2 cellular contexts compared by ENCODE assay signal in genomic region chr1:178745260-178745659, GRCh38.
TF ChIP-seq lines count a peak whose summit lies in the region.

No MANE protein-coding gene starts in this region.

TF ChIP-seq in HepG2, 621 proteins besides CTCF, POLR2A, EP300 and RAD21 (continues in another document):
- TF ChIP-seq RNF2 (conservative IDR thresholded peaks at IDR 0.05; ENCODE audit: low read depth) (no peak), MIER3 (CRISPR knock-in tag; IDR thresholded peaks at IDR 0.05; ENCODE audit: borderline replicate concordance) (no peak), ZNF7 (CRISPR knock-in tag; IDR thresholded peaks at IDR 0.05) (no peak), FOXA3 (CRISPR knock-in tag; IDR thresholded peaks at IDR 0.05) (peak; percentile 35; the same call in 1 of the 2 replicates), JDP2 (CRISPR knock-in tag; IDR thresholded peaks at IDR 0.05; ENCODE audit: borderline replicate concordance) (no peak), ZIK1 (CRISPR knock-in tag; IDR thresholded peaks at IDR 0.05; ENCODE audit: borderline replicate concordance, low read depth) (no peak), CEBPG (CRISPR knock-in tag; IDR thresholded peaks at IDR 0.05) (peak; percentile 58), AHR (CRISPR knock-in tag; IDR thresholded peaks at IDR 0.05) (no peak), PTBP1 (IDR thresholded peaks at IDR 0.05; ENCODE audit: low read depth, low read length, poor library complexity, severe bottlenecking) (no peak), ARID3A (IDR thresholded peaks at IDR 0.05; ENCODE audit: low read depth, low read length) (peak; percentile 70; the same call in 1 of the 2 replicates), RARA (CRISPR knock-in tag; IDR thresholded peaks at IDR 0.05) (peak; percentile 50), SALL1 (CRISPR knock-in tag; IDR thresholded peaks at IDR 0.05) (0 out of 2 replicates have a peak, but pooled peaks have one; percentile 11), LRRFIP1 (CRISPR knock-in tag; conservative IDR thresholded peaks at IDR 0.05) (no peak), CEBPB (IDR thresholded peaks at IDR 0.05; ENCODE audit: borderline replicate concordance, low read depth, low read length) (peak; percentile 39; the same call in 1 of the 2 replicates), ZBTB44 (CRISPR knock-in tag; IDR thresholded peaks at IDR 0.05) (no peak), HOMEZ (CRISPR knock-in tag; IDR thresholded peaks at IDR 0.05; ENCODE audit: low read depth) (peak; percentile 41; the same call in 1 of the 2 replicates), GFI1 (CRISPR knock-in tag; IDR thresholded peaks at IDR 0.05; ENCODE audit: borderline replicate concordance) (peak; percentile 71), SIN3B (IDR thresholded peaks at IDR 0.05; ENCODE audit: low read length) (no peak), ISL2 (CRISPR knock-in tag; IDR thresholded peaks at IDR 0.05) (0 out of 2 replicates have a peak, but pooled peaks have one; percentile 21), DDIT3 (CRISPR knock-in tag; IDR thresholded peaks at IDR 0.05) (no peak), HNF4A (CRISPR knock-in tag; IDR thresholded peaks at IDR 0.05) (peak; percentile 76), SOX6 (IDR thresholded peaks at IDR 0.05) (no peak), SOX6 (CRISPR knock-in tag; IDR thresholded peaks at IDR 0.05) (peak; percentile 59; the same call in 1 of the 2 replicates), EHMT2 (IDR thresholded peaks at IDR 0.05; ENCODE audit: borderline replicate concordance, low read depth, low read length) (no peak), SAP130 (CRISPR knock-in tag; IDR thresholded peaks at IDR 0.05; ENCODE audit: low read depth) (0 out of 2 replicates have a peak, but pooled peaks have one; percentile 27), GABPA (IDR thresholded peaks at IDR 0.05; ENCODE audit: low read depth, low read length) (no peak), GABPA (CRISPR knock-in tag; IDR thresholded peaks at IDR 0.05; ENCODE audit: low read depth) (no peak), RXRB (CRISPR knock-in tag; IDR thresholded peaks at IDR 0.05; ENCODE audit: borderline replicate concordance) (0 out of 2 replicates have a peak, but pooled peaks have one; percentile 12)

TF ChIP-seq in SK-N-SH, 30 proteins besides CTCF, POLR2A, EP300 and RAD21:
- TF ChIP-seq RFX5 (IDR thresholded peaks at IDR 0.05; ENCODE audit: low read length) (no peak), RCOR1 (IDR thresholded peaks at IDR 0.05; ENCODE audit: low read length) (no peak), IRF3 (IDR thresholded peaks at IDR 0.05; ENCODE audit: low read depth, low read length) (no peak), MEF2A (IDR thresholded peaks at IDR 0.05; ENCODE audit: borderline replicate concordance, low read depth) (no peak), CHD2 (IDR thresholded peaks at IDR 0.05; ENCODE audit: low read length, partially characterized antibody) (no peak), MAX (IDR thresholded peaks at IDR 0.05; ENCODE audit: low read depth) (no peak), GABPA (IDR thresholded peaks at IDR 0.05; ENCODE audit: low read depth) (no peak), SIN3A (IDR thresholded peaks at IDR 0.05; ENCODE audit: borderline replicate concordance, low read depth, low read length) (no peak), YY1 (IDR thresholded peaks at IDR 0.05; ENCODE audit: low read depth) (no peak)
